Comparison of ENCODE assay signal across 1 cellular context in the genomic region with DNA sequence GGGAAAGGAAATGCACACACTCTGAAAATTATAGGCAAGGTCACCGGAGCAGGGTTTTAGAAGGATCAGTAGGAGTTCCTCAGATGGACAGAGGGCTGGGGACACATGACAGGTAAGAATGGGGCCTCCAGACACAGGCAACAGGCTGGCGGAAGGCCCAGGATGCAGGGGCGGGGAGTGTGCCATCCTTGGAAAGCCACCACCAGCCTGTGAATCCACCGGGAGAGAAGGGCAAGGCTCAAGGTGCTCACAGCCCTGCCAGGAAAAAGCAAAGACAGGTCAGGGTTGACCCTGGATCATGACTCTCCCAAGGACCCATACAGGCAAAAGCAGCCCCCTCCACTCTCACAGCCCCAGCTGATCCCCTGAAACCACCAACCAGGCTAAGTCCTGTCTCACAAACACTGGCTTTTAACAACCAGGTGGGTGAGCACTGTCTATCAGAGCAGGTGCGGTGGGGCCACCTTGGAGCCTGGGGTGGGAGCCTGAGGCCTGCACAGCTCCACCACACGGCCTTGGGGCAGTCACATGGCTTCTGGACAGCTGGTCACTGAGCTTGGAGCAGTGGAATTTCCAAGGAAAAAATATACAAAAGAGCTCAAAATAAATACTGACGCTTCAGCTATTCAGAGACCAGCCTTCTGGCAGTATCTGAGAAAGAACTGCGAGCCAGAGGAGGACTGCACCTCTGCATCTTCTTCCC.
TF ChIP-seq lines count a peak whose summit lies in the region.

No MANE protein-coding gene starts in this region.

TF ChIP-seq in liver, 16 proteins besides CTCF, POLR2A, EP300 and RAD21:
- no peak for TF ChIP-seq FOXA1 (IDR thresholded peaks at IDR 0.05)
- TF ChIP-seq, protein P1, sequence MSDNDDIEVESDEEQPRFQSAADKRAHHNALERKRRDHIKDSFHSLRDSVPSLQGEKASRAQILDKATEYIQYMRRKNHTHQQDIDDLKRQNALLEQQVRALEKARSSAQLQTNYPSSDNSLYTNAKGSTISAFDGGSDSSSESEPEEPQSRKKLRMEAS (IDR thresholded peaks at IDR 0.05), result no peak
- no peak for TF ChIP-seq TAF1 (conservative IDR thresholded peaks at IDR 0.05)
- no peak for TF ChIP-seq NR2F2 (IDR thresholded peaks at IDR 0.05)
- no peak for TF ChIP-seq YY1 (IDR thresholded peaks at IDR 0.05)
- TF ChIP-seq, protein P2, sequence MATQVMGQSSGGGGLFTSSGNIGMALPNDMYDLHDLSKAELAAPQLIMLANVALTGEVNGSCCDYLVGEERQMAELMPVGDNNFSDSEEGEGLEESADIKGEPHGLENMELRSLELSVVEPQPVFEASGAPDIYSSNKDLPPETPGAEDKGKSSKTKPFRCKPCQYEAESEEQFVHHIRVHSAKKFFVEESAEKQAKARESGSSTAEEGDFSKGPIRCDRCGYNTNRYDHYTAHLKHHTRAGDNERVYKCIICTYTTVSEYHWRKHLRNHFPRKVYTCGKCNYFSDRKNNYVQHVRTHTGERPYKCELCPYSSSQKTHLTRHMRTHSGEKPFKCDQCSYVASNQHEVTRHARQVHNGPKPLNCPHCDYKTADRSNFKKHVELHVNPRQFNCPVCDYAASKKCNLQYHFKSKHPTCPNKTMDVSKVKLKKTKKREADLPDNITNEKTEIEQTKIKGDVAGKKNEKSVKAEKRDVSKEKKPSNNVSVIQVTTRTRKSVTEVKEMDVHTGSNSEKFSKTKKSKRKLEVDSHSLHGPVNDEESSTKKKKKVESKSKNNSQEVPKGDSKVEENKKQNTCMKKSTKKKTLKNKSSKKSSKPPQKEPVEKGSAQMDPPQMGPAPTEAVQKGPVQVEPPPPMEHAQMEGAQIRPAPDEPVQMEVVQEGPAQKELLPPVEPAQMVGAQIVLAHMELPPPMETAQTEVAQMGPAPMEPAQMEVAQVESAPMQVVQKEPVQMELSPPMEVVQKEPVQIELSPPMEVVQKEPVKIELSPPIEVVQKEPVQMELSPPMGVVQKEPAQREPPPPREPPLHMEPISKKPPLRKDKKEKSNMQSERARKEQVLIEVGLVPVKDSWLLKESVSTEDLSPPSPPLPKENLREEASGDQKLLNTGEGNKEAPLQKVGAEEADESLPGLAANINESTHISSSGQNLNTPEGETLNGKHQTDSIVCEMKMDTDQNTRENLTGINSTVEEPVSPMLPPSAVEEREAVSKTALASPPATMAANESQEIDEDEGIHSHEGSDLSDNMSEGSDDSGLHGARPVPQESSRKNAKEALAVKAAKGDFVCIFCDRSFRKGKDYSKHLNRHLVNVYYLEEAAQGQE (IDR thresholded peaks at IDR 0.05), result no peak
- TF ChIP-seq, protein P3, sequence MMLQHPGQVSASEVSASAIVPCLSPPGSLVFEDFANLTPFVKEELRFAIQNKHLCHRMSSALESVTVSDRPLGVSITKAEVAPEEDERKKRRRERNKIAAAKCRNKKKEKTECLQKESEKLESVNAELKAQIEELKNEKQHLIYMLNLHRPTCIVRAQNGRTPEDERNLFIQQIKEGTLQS (IDR thresholded peaks at IDR 0.05), result no peak
- TF ChIP-seq JUND (IDR thresholded peaks at IDR 0.05), result no peak
- TF ChIP-seq SP1 (IDR thresholded peaks at IDR 0.05), result no peak
- TF ChIP-seq HNF4G (IDR thresholded peaks at IDR 0.05), result no peak
